Comparison of ENCODE assay signal across 7 cellular contexts in the genomic region with DNA sequence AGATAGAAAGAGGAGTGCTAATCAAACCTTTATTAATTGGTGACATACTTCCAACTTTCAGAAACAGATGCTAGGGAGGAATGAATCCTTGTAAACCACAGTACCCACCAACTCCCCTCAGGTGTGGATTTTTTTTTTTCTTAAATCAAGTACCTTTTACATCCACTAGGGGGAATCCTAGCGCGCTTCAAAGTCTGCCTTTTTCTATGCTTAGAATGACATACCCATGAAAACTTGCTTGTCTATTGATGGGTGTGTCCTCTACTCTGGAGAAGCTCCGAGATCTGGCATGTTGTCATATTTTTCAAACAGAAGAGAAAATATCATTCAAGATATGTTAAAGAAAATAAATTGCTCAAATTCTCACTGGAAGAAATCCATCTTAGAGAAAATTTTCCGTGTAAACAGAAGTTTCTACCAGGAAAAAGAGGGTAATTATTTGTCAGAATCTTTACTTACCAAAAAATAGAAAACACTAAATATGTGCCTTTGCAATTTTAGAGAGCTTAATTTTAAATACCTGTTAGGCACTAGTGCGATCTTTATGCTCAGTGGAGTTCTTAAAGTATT. TPM values are rescaled to one million over a fixed set of nuclear protein-coding genes. Genes with fewer than 3 reads are reported as not detected.
A peak's percentile ranks its signal among the peaks of the same experiment; 100 is the strongest.
DNase-seq lines count a peak whose midpoint lies in the region; ATAC-seq and TF ChIP-seq lines count a peak whose summit lies in the region.

No MANE protein-coding gene starts in this region.

- no peak for ATAC-seq in HG03097 (IDR thresholded peaks at IDR 0.05; ENCODE audit: low FRiP score, unreplicated experiment)

- no peak overlapping the region for H3K9ac ChIP-seq in GM23248

- H3K9me3 ChIP-seq in GM23248 (ENCODE audit: low read depth) (no peaks in the 10 kb centered on the region), WERI-Rb-1 (ENCODE audit: severe bottlenecking) (peaks cover 2% of the 10 kb centered on the region), osteoblast (ENCODE audit: low read depth, low read length) (no peaks in the 10 kb centered on the region)

- WGBS in GM23248 (ENCODE audit: low coverage in 1 of 2, low lambda C conversion rate in 2 of 2, missing lambda C conversion rate in 2 of 2), 2 experiments: 19 to 20% methylated on average over 5 of the region's 5 CpGs

- H3K4me1 ChIP-seq in GM23248 (ENCODE audit: insufficient read depth) (no peaks in the 10 kb centered on the region), osteoblast (ENCODE audit: insufficient read depth, low read length) (no peaks in the 10 kb centered on the region)

- H3K36me3 ChIP-seq in GM23248 (ENCODE audit: low read depth): no peaks in the 10 kb centered on the region
- no peaks in the 10 kb centered on the region for H3K36me3 ChIP-seq in WERI-Rb-1
- H3K36me3 ChIP-seq in osteoblast (ENCODE audit: insufficient read depth, low read length): no peaks in the 10 kb centered on the region

- H4K20me1 ChIP-seq in GM23248 (ENCODE audit: insufficient read depth) (no peaks in the 10 kb centered on the region), osteoblast (ENCODE audit: insufficient read depth, low read length) (no peaks in the 10 kb centered on the region)

- in situ Hi-C loops in GM23248 (cut with MboI): loop anchor here (25.0 kb wide), 2 partner anchors 628 to 1203 kb away; no protein-coding TSS in a partner anchor

- no peaks in the 10 kb centered on the region for H3K79me2 ChIP-seq in GM23248 (ENCODE audit: insufficient read depth)
- no peaks in the 10 kb centered on the region for H3K79me2 ChIP-seq in osteoblast (ENCODE audit: insufficient read depth, low read length)

- peaks cover 3% of the 10 kb centered on the region; the same call in 1 of the 2 replicates for H3K27me3 ChIP-seq in GM23248 (replicated peaks; ENCODE audit: insufficient read depth)
- no peaks in the 10 kb centered on the region for H3K27me3 ChIP-seq in WERI-Rb-1 (ENCODE audit: insufficient read depth, low read depth, severe bottlenecking)
- peaks cover 18% of the 10 kb centered on the region for H3K27me3 ChIP-seq in osteoblast (ENCODE audit: insufficient read depth, low read length)

- H3K4me3 ChIP-seq in GM23248 (peak overlapping the region; percentile 61), WERI-Rb-1 (ENCODE audit: low read depth, low read length) (no peak overlapping the region), osteoblast (ENCODE audit: insufficient read depth, low read length) (no peak overlapping the region)

- H3K9me2 ChIP-seq in GM23248 (ENCODE audit: insufficient read depth): no peaks in the 10 kb centered on the region

- H3K4me2 ChIP-seq in GM23248 (ENCODE audit: unreplicated experiment) (peak overlapping the region; percentile 78), osteoblast (ENCODE audit: insufficient read depth, low read length) (peak overlapping the region; percentile 28)

- TF ChIP-seq CTCF in WERI-Rb-1 (IDR thresholded peaks at IDR 0.05; ENCODE audit: low read depth, low read length) (peak; percentile 44), osteoblast (IDR thresholded peaks at IDR 0.05; ENCODE audit: extremely low read depth, low read depth, low read length) (peak; percentile 74)

- DNase-seq in ELR (ENCODE audit: low read depth): peak; percentile 78
- peak; percentile 82 for DNase-seq in GM23248
- DNase-seq in NCI-H1417 treated with DMSO at 0.1 percent for 48 hours (lab: John Stamatoyannopoulos, UW): peak; percentile 33
- DNase-seq in WERI-Rb-1: no peak
- DNase-seq in fibroblast of peridontal ligament (ENCODE audit: extremely low read depth): peak; percentile 78
- peak; percentile 80 for DNase-seq in osteoblast (ENCODE audit: insufficient read length, low spot score, missing footprints)

- H3F3A ChIP-seq in GM23248 (ENCODE audit: insufficient read depth): no peaks in the 10 kb centered on the region

- H3K27ac ChIP-seq in GM23248 (no peak overlapping the region), WERI-Rb-1 (no peak overlapping the region), osteoblast (ENCODE audit: low read depth, low read length) (no peak overlapping the region)

- peak overlapping the region; percentile 53; the same call in 1 of the 2 replicates for H2AFZ ChIP-seq in GM23248
- no peak overlapping the region for H2AFZ ChIP-seq in osteoblast (ENCODE audit: low read length)

RNA-seq across cellular contexts. Expression of a gene that starts 14.1 kb away (rescaled TPM):
- total RNA-seq in GM23248 (2014; rRNA removed; shearing (Covaris generic)): 1.9 and 2.1 TPM in 2 replicates
- polyA plus RNA-seq in GM23248 (2016; fragmentation: Nextera tagmentation; extraction: Ambion mirVana): 0.70 and 0.78 TPM in 2 replicates
- 3.3 and 3.8 TPM in 2 replicates for total RNA-seq in osteoblast
